ENCODE assay signal across 1 cellular context in the genomic region with DNA sequence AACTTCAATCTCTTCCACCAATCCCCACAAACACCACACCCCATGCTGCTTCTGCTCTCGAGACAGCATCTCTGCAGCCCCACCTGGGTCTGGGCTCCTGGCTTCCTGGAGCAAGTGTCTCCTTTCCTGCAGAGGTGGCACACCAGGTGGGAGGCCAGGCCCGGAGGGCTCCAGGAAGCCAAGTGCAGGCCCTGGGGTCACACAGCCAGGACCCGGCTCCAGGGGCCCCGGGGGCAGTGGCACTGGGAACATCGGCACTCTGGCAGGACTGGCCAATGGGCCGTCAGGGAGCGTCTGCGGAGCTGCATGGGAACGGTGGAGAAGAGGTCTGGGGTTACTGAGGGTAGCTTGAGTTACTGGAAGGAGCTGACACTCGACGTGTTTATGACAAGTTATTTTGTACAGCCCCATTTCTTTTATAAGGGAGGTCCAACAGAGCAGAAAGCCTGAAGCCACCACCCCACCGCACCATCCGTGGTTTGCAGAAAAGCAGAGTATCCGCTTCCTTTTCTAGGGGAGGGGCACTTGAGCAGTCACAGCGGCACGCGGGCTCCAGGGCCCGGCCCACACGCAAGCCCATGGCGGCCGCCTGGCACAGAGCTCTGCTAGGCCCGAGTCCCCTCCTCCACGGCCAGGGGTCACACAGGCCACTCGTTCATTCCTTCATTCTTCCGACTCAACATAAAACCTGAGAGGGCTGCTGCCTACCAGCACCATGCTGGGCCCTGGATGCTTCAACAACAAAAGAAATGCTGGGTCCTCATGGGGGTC.
TF ChIP-seq lines count a peak whose summit lies in the region.

No MANE protein-coding gene starts in this region.

TF ChIP-seq in WTC11, 78 proteins besides CTCF, POLR2A, EP300 and RAD21 (continued from another document):
- TF ChIP-seq, protein P1, sequence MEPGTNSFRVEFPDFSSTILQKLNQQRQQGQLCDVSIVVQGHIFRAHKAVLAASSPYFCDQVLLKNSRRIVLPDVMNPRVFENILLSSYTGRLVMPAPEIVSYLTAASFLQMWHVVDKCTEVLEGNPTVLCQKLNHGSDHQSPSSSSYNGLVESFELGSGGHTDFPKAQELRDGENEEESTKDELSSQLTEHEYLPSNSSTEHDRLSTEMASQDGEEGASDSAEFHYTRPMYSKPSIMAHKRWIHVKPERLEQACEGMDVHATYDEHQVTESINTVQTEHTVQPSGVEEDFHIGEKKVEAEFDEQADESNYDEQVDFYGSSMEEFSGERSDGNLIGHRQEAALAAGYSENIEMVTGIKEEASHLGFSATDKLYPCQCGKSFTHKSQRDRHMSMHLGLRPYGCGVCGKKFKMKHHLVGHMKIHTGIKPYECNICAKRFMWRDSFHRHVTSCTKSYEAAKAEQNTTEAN (CRISPR knock-in tag; IDR thresholded peaks at IDR 0.05), result no peak
- TF ChIP-seq ELF4 (CRISPR knock-in tag; IDR thresholded peaks at IDR 0.05; ENCODE audit: low read depth) (no peak), NFYB (CRISPR knock-in tag; conservative IDR thresholded peaks at IDR 0.05; ENCODE audit: low read depth) (no peak), TEAD4 (CRISPR knock-in tag; IDR thresholded peaks at IDR 0.05) (no peak), SMAD3 (CRISPR knock-in tag; IDR thresholded peaks at IDR 0.05; ENCODE audit: borderline replicate concordance) (no peak)
- TF ChIP-seq, protein P2, sequence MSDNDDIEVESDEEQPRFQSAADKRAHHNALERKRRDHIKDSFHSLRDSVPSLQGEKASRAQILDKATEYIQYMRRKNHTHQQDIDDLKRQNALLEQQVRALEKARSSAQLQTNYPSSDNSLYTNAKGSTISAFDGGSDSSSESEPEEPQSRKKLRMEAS (CRISPR knock-in tag; IDR thresholded peaks at IDR 0.05), result no peak
TF ChIP-seq in WTC11: peak in this region for 0.
